8 cellular contexts compared by ENCODE assay signal in the genomic region with DNA sequence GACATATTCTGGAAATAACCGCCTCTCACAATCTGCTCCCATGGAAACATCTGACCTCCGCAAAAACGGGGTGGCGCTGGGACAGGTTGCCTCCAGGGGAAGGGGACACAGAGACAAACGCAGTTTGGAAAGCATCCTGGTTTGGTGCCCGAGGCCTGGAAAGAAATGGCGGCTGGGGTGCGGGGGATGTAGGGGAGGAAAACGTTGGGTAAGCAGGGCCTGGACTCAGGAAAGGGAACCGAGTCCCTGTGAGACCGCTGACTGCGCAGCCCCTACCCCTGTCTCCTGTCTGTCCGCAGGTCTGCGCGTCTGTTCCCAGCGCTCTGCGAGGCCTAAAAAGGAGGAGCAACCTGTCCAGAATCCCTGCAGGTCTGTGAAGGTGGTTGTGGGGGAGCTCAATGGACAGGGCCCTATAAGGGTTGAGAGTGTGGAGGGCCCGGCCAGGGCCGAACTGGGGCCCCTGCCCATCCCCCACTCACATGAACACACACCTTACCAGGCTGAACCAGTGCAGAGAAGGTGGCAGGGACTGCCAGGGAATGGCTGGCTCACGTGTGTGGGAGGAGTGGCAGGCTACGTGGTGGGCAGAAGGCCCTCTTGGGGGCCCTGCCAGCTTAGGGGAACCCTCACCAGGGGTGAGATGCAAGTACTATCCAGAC. TPM values are rescaled to one million over a fixed set of nuclear protein-coding genes. Genes with fewer than 3 reads are reported as not detected.
A peak's percentile ranks its signal among the peaks of the same experiment; 100 is the strongest.
DNase-seq lines count a peak whose midpoint lies in the region; ATAC-seq and TF ChIP-seq lines count a peak whose summit lies in the region.

No MANE protein-coding gene starts in this region.

- TF ChIP-seq EP300 in gastroesophageal sphincter (IDR thresholded peaks at IDR 0.05): no peak

- WGBS in gastroesophageal sphincter (ENCODE audit: low coverage in 1 of 2), 2 donors: 25% methylated on average over 12 of the region's 21 CpGs; no CpG with 5 or more reads in 1 of the 2 donors

- TF ChIP-seq CTCF in GM12864 (IDR thresholded peaks at IDR 0.05; ENCODE audit: low read depth, low read length, missing control alignments) (no peak), WI38 (IDR thresholded peaks at IDR 0.05; ENCODE audit: low read depth, low read length) (no peak), gastroesophageal sphincter (IDR thresholded peaks at IDR 0.05) (no peak)

- DNase-seq in GM12864 (ENCODE audit: low read depth) (no peak), putamen (ENCODE audit: low spot score) (peak; percentile 7), RKO (ENCODE audit: low spot score) (no peak), NCI-H1436 treated with DMSO at 0.1 percent for 48 hours (lab: John Stamatoyannopoulos, UW) (no peak), LoVo (ENCODE audit: low spot score) (no peak)

- TF ChIP-seq POLR2A in gastroesophageal sphincter (IDR thresholded peaks at IDR 0.05): no peak

- no peaks in the 10 kb centered on the region for H3K9me3 ChIP-seq in gastroesophageal sphincter

- no peaks in the 10 kb centered on the region for H3K27me3 ChIP-seq in gastroesophageal sphincter

- H3K4me3 ChIP-seq in GM12864 (ENCODE audit: low read depth, low read length) (peak overlapping the region; percentile 76), WI38 (ENCODE audit: low read depth, low read length) (peak overlapping the region; percentile 70), gastroesophageal sphincter (peak overlapping the region; percentile 78 to 91)

- peak overlapping the region; percentile 82 to 95 (median 92) for H3K27ac ChIP-seq in gastroesophageal sphincter

- ATAC-seq in HG02571 (IDR thresholded peaks at IDR 0.05; ENCODE audit: unreplicated experiment): peak; percentile 14
- peak; percentile 38 for ATAC-seq in gastroesophageal sphincter

- H3K36me3 ChIP-seq in gastroesophageal sphincter: no peaks in the 10 kb centered on the region

- peaks cover 0 to 12% (median 0%) of the 10 kb centered on the region in 3 donors for H3K4me1 ChIP-seq in gastroesophageal sphincter

RNA-seq across cellular contexts. Expression of a gene that starts 0.7 kb away (rescaled TPM):
- 100 to 1,000 TPM in 3 of 4 donors, 10 to 100 TPM in 1; 99.6 to 257 (median 175) TPM for total RNA-seq in gastroesophageal sphincter

RNA-seq across cellular contexts. Expression of a gene that starts 20.3 kb away (rescaled TPM):
- total RNA-seq in gastroesophageal sphincter: 100 to 1,000 TPM; 177 to 424 (median 237) TPM

RNA-seq across cellular contexts. Expression of a gene that starts 23.1 kb away (rescaled TPM):
- total RNA-seq in gastroesophageal sphincter: 100 to 1,000 TPM; 424 to 874 (median 497) TPM
